16 cellular contexts compared by ENCODE assay signal in genomic region chr3:126316515-126316939, GRCh38. TPM values are rescaled to one million over a fixed set of nuclear protein-coding genes. Genes with fewer than 3 reads are reported as not detected.
DNase-seq lines count a peak whose midpoint lies in the region; ATAC-seq, FAIRE-seq and TF ChIP-seq lines count a peak whose summit lies in the region.
"Had no signal": no experiment of that assay in that cellular context is flagged by ENCODE, and none has a peak within 500 bp of the region (broad histone marks: within the 10 kb centered on the region; RNA-seq: fewer than 3 reads in every experiment).

No MANE protein-coding gene starts in this region.

- H3K9me3 Mint-ChIP-seq in H9: peaks cover 2 to 4% of the 10 kb centered on the region in 2 experiments; a peak in 2 of 5 replicates
- H3K9me3 Mint-ChIP-seq: GM23338 had no signal

- no peaks in the 10 kb centered on the region; the same call in 1 of the 2 replicates for H3K4me1 ChIP-seq in H9 (ENCODE audit: insufficient read depth, low read length)
- H3K4me1 ChIP-seq in H1 (replicated peaks in 1 of 4; ENCODE audit: control insufficient read depth in 3 of 4, insufficient read depth in 4 of 4, low read length in 3 of 4): peaks cover 0 to 12% (median 5%) of the 10 kb centered on the region in 4 experiments; a peak in 5 of 7 replicates
- H3K4me1 ChIP-seq in sigmoid colon: peaks cover 0 to 13% (median 6%) of the 10 kb centered on the region in 4 donors

- no peak for ATAC-seq in GM18498 (IDR thresholded peaks at IDR 0.05; ENCODE audit: unreplicated experiment)

- no peaks in the 10 kb centered on the region for H3K79me1 ChIP-seq in H9 (ENCODE audit: insufficient read depth, low read depth, low read length, poor library complexity, severe bottlenecking)
- no peaks in the 10 kb centered on the region for H3K79me1 ChIP-seq in H1 (ENCODE audit: low read depth, low read length)

- CTCF ChIA-PET in H1 (lab: Charles Lee; ENCODE audit: partially characterized antibody): interaction anchor here (0.6 kb wide), 1 partner anchor 151 kb away, joined by 3 read pairs; no protein-coding TSS in a partner anchor

- H3K4ac ChIP-seq in H9 (ENCODE audit: low read depth, low read length) (no peak overlapping the region), H1 (replicated peaks; ENCODE audit: insufficient read length, low read depth, low read length) (no peak overlapping the region)

- no peak overlapping the region for H3K4me2 ChIP-seq in H9 (ENCODE audit: insufficient read depth, insufficient read length, low read length)
- no peak overlapping the region for H3K4me2 ChIP-seq in H1 (ENCODE audit: insufficient read depth in 1 of 2, low read depth in 2 of 2, low read length in 2 of 2)
- H3K4me2 ChIP-seq: GM23338, SK-N-SH had no signal

- H3K79me2 ChIP-seq in H9 (ENCODE audit: insufficient read depth, low read length): no peaks in the 10 kb centered on the region
- H3K79me2 ChIP-seq in H1 (ENCODE audit: control insufficient read depth in 1 of 2, insufficient read depth in 2 of 2, low read length in 2 of 2): no peaks in the 10 kb centered on the region

- no peaks in the 10 kb centered on the region for H3K36me3 ChIP-seq in H1 (ENCODE audit: control insufficient read depth in 2 of 4, insufficient read depth in 4 of 4, low read length in 3 of 4)
- H3K36me3 ChIP-seq in sigmoid colon: no peaks in the 10 kb centered on the region

- TF ChIP-seq EP300 in H1 (IDR thresholded peaks at IDR 0.05; ENCODE audit: borderline replicate concordance in 1 of 2, low read depth in 2 of 2, low read length in 2 of 2) (no peak), sigmoid colon (IDR thresholded peaks at IDR 0.05) (no peak)

- H3K56ac ChIP-seq in H9 (ENCODE audit: insufficient read length, low read depth, low read length) (no peak overlapping the region), H1 (replicated peaks; ENCODE audit: insufficient read length, low read depth, low read length) (no peak overlapping the region)

- H2BK15ac ChIP-seq in H9 (ENCODE audit: low read depth, low read length) (no peak overlapping the region), H1 (ENCODE audit: low read length) (peak overlapping the region; percentile 72)

- H3K9ac ChIP-seq in H9 (ENCODE audit: extremely low read depth, insufficient read length, low read length) (no peak overlapping the region), H1 (replicated peaks in 1 of 4; ENCODE audit: extremely low read depth in 1 of 4, low read depth in 3 of 4, low read length in 3 of 4) (no peak overlapping the region)
- H3K9ac ChIP-seq: SK-N-SH had no signal

- no peak overlapping the region for H3K23ac ChIP-seq in H9 (ENCODE audit: insufficient read length, low read depth, low read length)
- no peak overlapping the region for H3K23ac ChIP-seq in H1 (ENCODE audit: insufficient read length)

- POLR2A ChIA-PET in H1 (lab: Charles Lee; ENCODE audit: partially characterized antibody): no interaction called here

- no peak overlapping the region for H3T11ph ChIP-seq in H9 (ENCODE audit: low read length)

- H2BK12ac ChIP-seq in H9 (ENCODE audit: insufficient read length, low read depth, low read length): no peak overlapping the region
- H2BK12ac ChIP-seq in H1 (ENCODE audit: low read depth, low read length): peak overlapping the region; percentile 87; the same call in 1 of the 2 replicates

- H2AK5ac ChIP-seq in H9 (ENCODE audit: insufficient read length, low read length) (no peak overlapping the region), H1 (ENCODE audit: low read depth, low read length) (peak overlapping the region; percentile 57; the same call in 1 of the 2 replicates)

- TF ChIP-seq POLR2A in H1 (IDR thresholded peaks at IDR 0.05; ENCODE audit: control extremely low read depth in 1 of 2, low read depth in 2 of 2, low read length in 2 of 2) (no peak), sigmoid colon (IDR thresholded peaks at IDR 0.05) (no peak)

- H4K8ac ChIP-seq in H9 (replicated peaks; ENCODE audit: insufficient read length, low read depth, low read length): no peak overlapping the region
- peak overlapping the region; percentile 90 for H4K8ac ChIP-seq in H1 (ENCODE audit: extremely low read depth, insufficient read depth, low read length)

- peaks cover 10% of the 10 kb centered on the region for H3K27me3 Mint-ChIP-seq in H9 (ENCODE audit: low read depth)

- FAIRE-seq in H1 (lab: Jason Lieb, UNC): no peak

- H4K20me1 ChIP-seq in H9 (ENCODE audit: control insufficient read depth, insufficient read depth, insufficient read length) (no peaks in the 10 kb centered on the region), H1 (replicated peaks in 1 of 2; ENCODE audit: control insufficient read depth in 1 of 2, insufficient read depth in 2 of 2, low read length in 2 of 2) (no peaks in the 10 kb centered on the region)

- H3K27ac ChIP-seq in H9 (ENCODE audit: insufficient read length, low read depth, low read length) (no peak overlapping the region), H1 (ENCODE audit: low read depth, low read length) (no peak overlapping the region), sigmoid colon (no peak overlapping the region)

- no peak overlapping the region for H3K27ac Mint-ChIP-seq in H9
- H3K27ac Mint-ChIP-seq: GM23338 had no signal

- peaks cover 0 to 2% (median 0%) of the 10 kb centered on the region in 3 experiments; a peak in 1 of 7 replicates for H3K36me3 Mint-ChIP-seq in H9 (ENCODE audit: insufficient read depth in 1 of 3, low read depth in 3 of 3)

- H2BK20ac ChIP-seq in H9 (ENCODE audit: low read depth, low read length, poor library complexity, severe bottlenecking): no peak overlapping the region
- peak overlapping the region; percentile 72; the same call in 1 of the 2 replicates for H2BK20ac ChIP-seq in H1 (ENCODE audit: low read length)

- TF ChIP-seq RAD21 in H1 (IDR thresholded peaks at IDR 0.05 in 1 of 2, conservative IDR thresholded peaks at IDR 0.05 in 1 of 2; ENCODE audit: low read depth in 2 of 2, low read length in 2 of 2): no peak

- no CpG with 5 or more reads among the region's 8 CpGs for WGBS in H9 (ENCODE audit: extremely low coverage, insufficient read length, low lambda C conversion rate)
- 86% methylated on average over 8 of the region's 8 CpGs; no CpG with 5 or more reads in 1 of the 2 experiments for WGBS in H1 (ENCODE audit: extremely low coverage in 1 of 2, insufficient coverage in 1 of 2, insufficient read length in 1 of 2, insufficient replicate concordance in 2 of 2, low coverage in 1 of 2, low lambda C conversion rate in 2 of 2, missing lambda C conversion rate in 1 of 2), 2 experiments
- 86 to 88% methylated on average over 8 of the region's 8 CpGs for WGBS in sigmoid colon, 2 donors

- H3K4me3 ChIP-seq in H1 (ENCODE audit: extremely low read depth in 1 of 4, insufficient read depth in 2 of 4, low read depth in 3 of 4, low read length in 4 of 4) (no peak overlapping the region), sigmoid colon (no peak overlapping the region)
- H3K4me3 ChIP-seq: GM23338 had no signal

- H3K9me3 ChIP-seq in H9 (ENCODE audit: control insufficient read depth, low read depth, low read length): no peaks in the 10 kb centered on the region
- peaks cover 0 to 3% of the 10 kb centered on the region in 2 experiments; a peak in 1 of 4 replicates for H3K9me3 ChIP-seq in H1 (ENCODE audit: insufficient read depth in 2 of 2, low read depth in 1 of 2, low read length in 1 of 2)
- H3K9me3 ChIP-seq in sigmoid colon: no peaks in the 10 kb centered on the region
- H3K9me3 ChIP-seq: SK-N-SH had no signal

- H2BK5ac ChIP-seq in H9 (ENCODE audit: insufficient read length, low read length) (no peak overlapping the region), H1 (ENCODE audit: low read depth, low read length) (peak overlapping the region; percentile 75; the same call in 1 of the 2 replicates)

- H2AFZ ChIP-seq in H9 (ENCODE audit: low read length): no peak overlapping the region
- H2AFZ ChIP-seq in H1 (ENCODE audit: low read length): no peak overlapping the region

- H3K18ac ChIP-seq in H9 (ENCODE audit: insufficient read length, low read depth, low read length) (peak overlapping the region; percentile 1), H1 (ENCODE audit: extremely low read depth, low read length) (0 out of 2 replicates have a peak overlapping the region, but pooled peaks have one; percentile 79)

- H2BK120ac ChIP-seq in H9 (ENCODE audit: low read depth, low read length, poor library complexity, severe bottlenecking) (no peak overlapping the region), H1 (replicated peaks; ENCODE audit: low read depth, low read length) (no peak overlapping the region)

- H3K14ac ChIP-seq in H9 (ENCODE audit: insufficient read depth, low read length) (0 out of 2 replicates have a peak overlapping the region, but pooled peaks have one; percentile 8), H1 (ENCODE audit: insufficient read length) (no peak overlapping the region)

- H3K27me3 ChIP-seq in H9 (ENCODE audit: insufficient read depth, low read length) (no peaks in the 10 kb centered on the region), H1 (replicated peaks in 1 of 4; ENCODE audit: control insufficient read depth in 3 of 4, extremely low read depth in 1 of 4, insufficient read depth in 3 of 4, low read length in 3 of 4) (no peaks in the 10 kb centered on the region; a peak in 1 of 7 replicates), sigmoid colon (no peaks in the 10 kb centered on the region)

- H3K23me2 ChIP-seq in H9 (ENCODE audit: insufficient read length, low read depth, low read length, poor library complexity, severe bottlenecking): no peaks in the 10 kb centered on the region
- no peaks in the 10 kb centered on the region for H3K23me2 ChIP-seq in H1 (ENCODE audit: low read depth, low read length)

- no peak overlapping the region for H3K4me3 Mint-ChIP-seq in H9
- H3K4me3 Mint-ChIP-seq: GM23338 had no signal

- H4K5ac ChIP-seq in H9 (ENCODE audit: insufficient read length, low read depth, low read length) (no peak overlapping the region), H1 (ENCODE audit: insufficient read length, low read depth, low read length) (no peak overlapping the region)

- peaks cover 14 to 18% of the 10 kb centered on the region in 2 experiments for H3K4me1 Mint-ChIP-seq in H9

- no peak for DNase-seq in H9
- DNase-seq in H1 (ENCODE audit: low read depth in 1 of 2, low spot score in 2 of 2): no peak
- DNase-seq in mesenteric fat pad (ENCODE audit: low spot score): peak; percentile 30
- peak; percentile 54 for DNase-seq in sigmoid colon
- no peak for DNase-seq in superior temporal gyrus (ENCODE audit: extremely low spot score)
- DNase-seq in GDM1 (lab: John Stamatoyannopoulos, UW): no peak
- no peak for DNase-seq in DMS153 (lab: John Stamatoyannopoulos, UW)
- DNase-seq: C1 segment of cervical spinal cord, DMS79 treated with DMSO at 0.1 percent for 48 hours, KBM-7, NCI-H1694 treated with DMSO at 0.1 percent for 48 hours, NCI-H510A, SHP77, SK-N-SH had no signal

- intact Hi-C loops in sigmoid colon (cut with DNase I): no loop called here

- TF ChIP-seq CTCF in H9 (conservative IDR thresholded peaks at IDR 0.05): no peak
- no peak for TF ChIP-seq CTCF in H1 (IDR thresholded peaks at IDR 0.05; ENCODE audit: control extremely low read depth in 1 of 3, insufficient read depth in 1 of 3, low read depth in 1 of 3, low read length in 3 of 3)
- no peak for TF ChIP-seq CTCF in sigmoid colon (IDR thresholded peaks at IDR 0.05)

- H4K91ac ChIP-seq in H9 (ENCODE audit: insufficient read length, low read depth, low read length): no peak overlapping the region
- no peak overlapping the region for H4K91ac ChIP-seq in H1 (replicated peaks; ENCODE audit: insufficient read length, low read length)

RNA-seq across cellular contexts. Expression of gene KLF15, which starts 40.7 kb away (rescaled TPM):
- total RNA-seq in H9 (2021): 10.8 and 11.4 TPM in 2 replicates
- 17.4 and 19.5 TPM in 2 replicates for total RNA-seq in H1 (2021; fragmentation: NEBNext Ultra II Directional; extraction: Animal tissue kit (Norgen Biotek cat#: 25700))
- 15.7 and 27.1 TPM in 2 replicates for polyA plus RNA-seq in H1 (2011; rRNA removed)
- polyA plus RNA-seq in H1 (2011; cell fraction: cytosol; rRNA removed): 18.4 TPM
- polyA plus RNA-seq in H1 (2011; cell fraction: nucleus; rRNA removed): 25.2 TPM
- polyA plus RNA-seq in H1 (2012, experiment 1 of 2): 9.7 to 11.7 TPM (median 11.4 TPM) in 4 replicates
- 12.0 TPM for polyA plus RNA-seq in H1 (2012, experiment 2 of 2)
- polyA plus RNA-seq in H1 (2013, experiment 1 of 2): 7.1 TPM
- polyA plus RNA-seq in H1 (2013, experiment 2 of 2): 6.9 TPM
- 5.5 and 8.5 TPM in 2 replicates for polyA minus RNA-seq in H1 (2011; rRNA and poly(A)+ RNA removed)
- 10.0 TPM for polyA minus RNA-seq in H1 (2011; cell fraction: cytosol; rRNA and poly(A)+ RNA removed)
- 19.5 TPM for polyA minus RNA-seq in H1 (2011; cell fraction: nucleus; rRNA and poly(A)+ RNA removed)
- total RNA-seq in mesenteric fat pad: 53.8 TPM
- total RNA-seq in sigmoid colon: 10 to 100 TPM; 21.9 to 50.2 (median 35.2) TPM
- polyA plus RNA-seq in sigmoid colon: 1 to 10 TPM in 2 of 3 donors, under 1 TPM in 1; 0.69 to 5.4 (median 4.2) TPM

Comparison
In these comparisons a context has a peak if more than half of its experiments do, and no peak if none do; other contexts are left out.
1. DNase-seq: peak in mesenteric fat pad (single experiment) and sigmoid colon (single experiment); none in H9 (single experiment), H1 (0 of 2), superior temporal gyrus (single experiment), GDM1 (single experiment) and DMS153 (single experiment).